8 cellular contexts compared by ENCODE assay signal in the genomic region with DNA sequence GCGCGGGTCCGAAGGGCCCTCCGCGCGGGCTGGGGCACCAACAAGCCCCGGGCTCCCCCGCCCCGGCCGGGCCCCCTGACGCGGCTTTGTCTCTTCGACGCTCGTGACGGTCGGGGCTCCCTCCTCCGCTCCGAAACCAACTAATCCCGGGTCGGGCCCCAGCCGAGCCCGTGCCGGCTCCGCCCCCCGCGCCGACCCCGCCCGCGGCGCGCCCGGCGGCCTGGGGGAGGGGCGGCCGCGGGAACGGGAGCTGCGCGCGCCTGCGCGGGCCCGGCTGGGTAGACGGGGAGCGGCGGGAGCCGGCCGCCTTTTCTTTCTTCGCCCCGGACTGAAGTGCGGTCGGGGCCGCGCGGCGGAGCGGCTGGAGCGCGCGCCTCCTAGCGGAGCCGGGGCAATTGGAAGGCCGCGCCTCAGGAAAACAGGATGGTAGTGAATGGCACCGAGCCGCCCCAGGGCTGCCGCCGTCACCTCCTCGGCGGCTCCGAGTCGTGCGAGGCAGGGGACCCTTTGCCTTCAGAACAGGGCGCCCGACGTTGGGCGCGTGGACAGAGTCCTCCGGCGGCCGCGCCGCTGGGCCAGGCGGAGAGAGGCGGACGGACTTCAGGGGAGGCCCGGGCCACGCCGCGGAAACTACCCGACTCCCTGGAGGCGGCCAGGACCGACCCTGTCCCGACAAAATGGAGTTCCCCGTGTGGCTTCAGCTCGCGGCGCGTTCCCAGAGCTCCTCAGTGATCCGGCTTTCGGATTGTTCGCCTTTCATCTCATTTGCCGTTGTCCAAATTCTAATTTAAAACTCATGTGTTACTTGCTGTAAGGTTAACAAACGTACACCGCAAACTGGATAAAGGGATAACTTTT. TPM values are rescaled to one million over a fixed set of nuclear protein-coding genes. Genes with fewer than 3 reads are reported as not detected.
DNase-seq lines count a peak whose midpoint lies in the region; ATAC-seq and TF ChIP-seq lines count a peak whose summit lies in the region.

A gene with protein sequence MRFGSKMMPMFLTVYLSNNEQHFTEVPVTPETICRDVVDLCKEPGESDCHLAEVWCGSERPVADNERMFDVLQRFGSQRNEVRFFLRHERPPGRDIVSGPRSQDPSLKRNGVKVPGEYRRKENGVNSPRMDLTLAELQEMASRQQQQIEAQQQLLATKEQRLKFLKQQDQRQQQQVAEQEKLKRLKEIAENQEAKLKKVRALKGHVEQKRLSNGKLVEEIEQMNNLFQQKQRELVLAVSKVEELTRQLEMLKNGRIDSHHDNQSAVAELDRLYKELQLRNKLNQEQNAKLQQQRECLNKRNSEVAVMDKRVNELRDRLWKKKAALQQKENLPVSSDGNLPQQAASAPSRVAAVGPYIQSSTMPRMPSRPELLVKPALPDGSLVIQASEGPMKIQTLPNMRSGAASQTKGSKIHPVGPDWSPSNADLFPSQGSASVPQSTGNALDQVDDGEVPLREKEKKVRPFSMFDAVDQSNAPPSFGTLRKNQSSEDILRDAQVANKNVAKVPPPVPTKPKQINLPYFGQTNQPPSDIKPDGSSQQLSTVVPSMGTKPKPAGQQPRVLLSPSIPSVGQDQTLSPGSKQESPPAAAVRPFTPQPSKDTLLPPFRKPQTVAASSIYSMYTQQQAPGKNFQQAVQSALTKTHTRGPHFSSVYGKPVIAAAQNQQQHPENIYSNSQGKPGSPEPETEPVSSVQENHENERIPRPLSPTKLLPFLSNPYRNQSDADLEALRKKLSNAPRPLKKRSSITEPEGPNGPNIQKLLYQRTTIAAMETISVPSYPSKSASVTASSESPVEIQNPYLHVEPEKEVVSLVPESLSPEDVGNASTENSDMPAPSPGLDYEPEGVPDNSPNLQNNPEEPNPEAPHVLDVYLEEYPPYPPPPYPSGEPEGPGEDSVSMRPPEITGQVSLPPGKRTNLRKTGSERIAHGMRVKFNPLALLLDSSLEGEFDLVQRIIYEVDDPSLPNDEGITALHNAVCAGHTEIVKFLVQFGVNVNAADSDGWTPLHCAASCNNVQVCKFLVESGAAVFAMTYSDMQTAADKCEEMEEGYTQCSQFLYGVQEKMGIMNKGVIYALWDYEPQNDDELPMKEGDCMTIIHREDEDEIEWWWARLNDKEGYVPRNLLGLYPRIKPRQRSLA (minus strand): TSS at position 138 of the 858 bp plus-strand sequence. CDS start 267 bp downstream, outside the sequence.

- CTCF ChIA-PET in RWPE1 (lab: Yijun Ruan, JAX): interaction anchor here (0.7 to 2.0 kb wide), 6 partner anchors 14 to 1320 kb away, joined by 3 to 10 read pairs (median 4); no protein-coding TSS in a partner anchor

- peak; percentile 96 for DNase-seq in ELF-1 (ENCODE audit: low read depth, low spot score)
- DNase-seq in RWPE1 (ENCODE audit: low spot score): peak; percentile 88
- DNase-seq in fibroblast of mammary gland (ENCODE audit: low read depth): peak; percentile 81
- peak; percentile 84 for DNase-seq in natural killer cell
- DNase-seq in stimulated activated naive CD8-positive, alpha-beta T cell treated with anti-CD3 and anti-CD28 coated beads, Interleukin-15, Interleukin-2, amounts not matched to agents 100 U/mL and 50 U/mL, for 24 hours: peak; percentile 89

- peaks cover 30% of the 10 kb centered on the region for H3K4me1 Mint-ChIP-seq in activated T-helper 17 cell treated with anti-CD3 and anti-CD28 coated beads, Interleukin-2, amount 50 U/mL, for 72 hours
- peaks cover 32% of the 10 kb centered on the region in 2 donors for H3K4me1 Mint-ChIP-seq in natural killer cell

- POLR2A ChIA-PET in RWPE1 (lab: Yijun Ruan, JAX; ENCODE audit: low non-redundant PET): no interaction called here

- ATAC-seq in GM21825 (IDR thresholded peaks at IDR 0.05; ENCODE audit: unreplicated experiment): peak; percentile 74
- ATAC-seq in activated T-helper 17 cell treated with anti-CD3 and anti-CD28 coated beads, Interleukin-2, amount 50 U/mL, for 72 hours (replicated peaks): peak; percentile 80
- peak; percentile 81 to 92 (median 85) for ATAC-seq in natural killer cell
- ATAC-seq in stimulated activated naive CD8-positive, alpha-beta T cell treated with anti-CD3 and anti-CD28 coated beads, Interleukin-15, Interleukin-2, amounts not matched to agents 100 U/mL and 50 U/mL, for 24 hours: peak; percentile 84

- TF ChIP-seq CTCF in RWPE1 (conservative IDR thresholded peaks at IDR 0.05; ENCODE audit: low read depth) (peak; percentile 82), fibroblast of mammary gland (conservative IDR thresholded peaks at IDR 0.05; ENCODE audit: control insufficient read depth, insufficient read depth, low read depth, low read length) (peak; percentile 38), natural killer cell (IDR thresholded peaks at IDR 0.05) (peak; percentile 24)

- H3K36me3 ChIP-seq in KOPT-K1 (ENCODE audit: insufficient read depth, low read length): no peaks in the 10 kb centered on the region

- H3K9me3 Mint-ChIP-seq in activated T-helper 17 cell treated with anti-CD3 and anti-CD28 coated beads, Interleukin-2, amount 50 U/mL, for 72 hours: no peaks in the 10 kb centered on the region
- no peaks in the 10 kb centered on the region for H3K9me3 Mint-ChIP-seq in natural killer cell

- H3K36me3 Mint-ChIP-seq in activated T-helper 17 cell treated with anti-CD3 and anti-CD28 coated beads, Interleukin-2, amount 50 U/mL, for 72 hours (ENCODE audit: low read depth): peaks cover 14% of the 10 kb centered on the region
- no peaks in the 10 kb centered on the region for H3K36me3 Mint-ChIP-seq in natural killer cell

- H3K9me3 ChIP-seq in KOPT-K1 (ENCODE audit: insufficient read depth, low read length, poor library complexity, severe bottlenecking): no peaks in the 10 kb centered on the region

- intact Hi-C loops in natural killer cell (cut with micrococcal nuclease): loop anchor here (5.0 kb wide), 1 partner anchor 129 kb away; no protein-coding TSS in a partner anchor

- H3K27ac Mint-ChIP-seq in activated T-helper 17 cell treated with anti-CD3 and anti-CD28 coated beads, Interleukin-2, amount 50 U/mL, for 72 hours: peak within 1 kb of the TSS; percentile 98
- H3K27ac Mint-ChIP-seq in natural killer cell: peak within 1 kb of the TSS; percentile 94 to 97

- peak within 1 kb of the TSS; percentile 95 for H3K4me3 Mint-ChIP-seq in activated T-helper 17 cell treated with anti-CD3 and anti-CD28 coated beads, Interleukin-2, amount 50 U/mL, for 72 hours
- peak within 1 kb of the TSS; percentile 94 for H3K4me3 Mint-ChIP-seq in natural killer cell

- peak within 1 kb of the TSS; percentile 80 for H3K27ac ChIP-seq in KOPT-K1 (ENCODE audit: low read depth, low read length, poor library complexity, severe bottlenecking)
- H3K27ac ChIP-seq in RWPE1: peak within 1 kb of the TSS; percentile 95

- H3K27me3 Mint-ChIP-seq in activated T-helper 17 cell treated with anti-CD3 and anti-CD28 coated beads, Interleukin-2, amount 50 U/mL, for 72 hours: no peaks in the 10 kb centered on the region
- peaks cover 0 to 6% of the 10 kb centered on the region in 2 donors for H3K27me3 Mint-ChIP-seq in natural killer cell (ENCODE audit: low read depth in 2 of 2)

- peak within 1 kb of the TSS; percentile 70 for H3K4me3 ChIP-seq in fibroblast of mammary gland (ENCODE audit: control insufficient read depth, low read depth, low read length)

RNA-seq across cellular contexts. Expression of the gene that starts here (rescaled TPM):
- total RNA-seq in activated T-helper 17 cell treated with anti-CD3 and anti-CD28 coated beads, Interleukin-2, amount 50 U/mL, for 72 hours: 10 to 100 TPM; 37.4 to 38.4 TPM
- total RNA-seq in natural killer cell: 10 to 100 TPM; 69.7 to 93.7 (median 78.8) TPM

Comparison
In these comparisons a context has a peak if more than half of its experiments do, and no peak if none do; other contexts are left out.
1. Peak in every context shown above with its lines: DNase-seq, ATAC-seq, H3K4me3 ChIP-seq and H3K27ac ChIP-seq.
2. CTCF ChIP-seq: peak in every context shown above with its lines; median percentile 82 in RWPE1; 38 in fibroblast of mammary gland; 24 in natural killer cell.